In genomic region chr17:81968850-81969812, GRCh38 we compare ENCODE assay signal across 22 cellular contexts. TPM values are rescaled to one million over a fixed set of nuclear protein-coding genes. Genes with fewer than 3 reads are reported as not detected.
DNase-seq lines count a peak whose midpoint lies in the region; ATAC-seq, FAIRE-seq and TF ChIP-seq lines count a peak whose summit lies in the region.
"Had no signal": no experiment of that assay in that cellular context is flagged by ENCODE, and none has a peak within 500 bp of the region (broad histone marks: within the 10 kb centered on the region; RNA-seq: fewer than 3 reads in every experiment).

No MANE protein-coding gene starts in this region.

- peaks cover 10% of the 10 kb centered on the region for H3K27me3 Mint-ChIP-seq in activated CD4-positive, alpha-beta T cell treated with anti-CD3 and anti-CD28 coated beads, Interleukin-2, amount 10 ng/mL, durations not matched to agents 7 days and 5 days
- peaks cover 23% of the 10 kb centered on the region for H3K27me3 Mint-ChIP-seq in neural progenitor cell (ENCODE audit: insufficient read depth, low read depth)

- no peaks in the 10 kb centered on the region for H3K36me3 ChIP-seq in OCI-LY3 (replicated peaks; ENCODE audit: low read depth, low read length)
- no peaks in the 10 kb centered on the region for H3K36me3 ChIP-seq in H1 (ENCODE audit: control insufficient read depth in 2 of 4, insufficient read depth in 4 of 4, low read length in 3 of 4)
- H3K36me3 ChIP-seq in neural progenitor cell = no peaks in the 10 kb centered on the region

- H3K4me3 ChIP-seq in OCI-LY3 (ENCODE audit: low read length) (peak overlapping the region; percentile 80), H1 (ENCODE audit: extremely low read depth in 1 of 4, insufficient read depth in 2 of 4, low read depth in 3 of 4, low read length in 4 of 4) (no peak overlapping the region), neural progenitor cell (no peak overlapping the region)

- DNase-seq in activated CD4-positive, alpha-beta T cell treated with anti-CD3 and anti-CD28 coated beads, Interleukin-2, amount 10 ng/mL, durations not matched to agents 7 days and 5 days = no peak
- DNase-seq in activated CD4-positive, alpha-beta T cell treated with anti-CD3 and anti-CD28 coated beads, Interleukin-2, amount 50 U/mL, for 1 hour = no peak
- DNase-seq in H1 (ENCODE audit: low read depth in 1 of 2, low spot score in 2 of 2) = no peak
- no peak for DNase-seq in neural progenitor cell (ENCODE audit: low spot score)
- DNase-seq: GF-D8, NCI-H1105 treated with DMSO at 0.1 percent for 48 hours, NCI-H187 treated with DMSO at 0.1 percent for 48 hours, NCI-H446 treated with DMSO at 0.1 percent for 48 hours, NCI-H774 had no signal

- H2BK12ac ChIP-seq in H1 (ENCODE audit: low read depth, low read length) = no peak overlapping the region

- no peak overlapping the region for H3K4ac ChIP-seq in H1 (replicated peaks; ENCODE audit: insufficient read length, low read depth, low read length)

- H3K9me3 ChIP-seq in OCI-LY3 (ENCODE audit: insufficient read depth, low read length) (no peaks in the 10 kb centered on the region), H1 (ENCODE audit: insufficient read depth in 2 of 2, low read depth in 1 of 2, low read length in 1 of 2) (peaks cover 3 to 4% of the 10 kb centered on the region in 2 experiments; a peak in 1 of 4 replicates), neural progenitor cell (ENCODE audit: low read depth) (peaks cover 3% of the 10 kb centered on the region)

- H3K14ac ChIP-seq in H1 (ENCODE audit: insufficient read length) = no peak overlapping the region

- no peak overlapping the region for H3K18ac ChIP-seq in H1 (ENCODE audit: extremely low read depth, low read length)

- H3K9me3 Mint-ChIP-seq in activated CD4-positive, alpha-beta T cell treated with anti-CD3 and anti-CD28 coated beads, Interleukin-2, amount 10 ng/mL, durations not matched to agents 7 days and 5 days = peaks cover 5% of the 10 kb centered on the region
- H3K9me3 Mint-ChIP-seq in neural progenitor cell = peaks cover 10% of the 10 kb centered on the region
- H3K9me3 Mint-ChIP-seq: IgD-negative memory B cell had no signal

- no peaks in the 10 kb centered on the region for H3K79me1 ChIP-seq in H1 (ENCODE audit: low read depth, low read length)

- H3K4me1 Mint-ChIP-seq in activated CD4-positive, alpha-beta T cell treated with anti-CD3 and anti-CD28 coated beads, Interleukin-2, amount 10 ng/mL, durations not matched to agents 7 days and 5 days = peaks cover 16% of the 10 kb centered on the region
- H3K4me1 Mint-ChIP-seq in neural progenitor cell = peaks cover 34% of the 10 kb centered on the region

- TF ChIP-seq CTCF in OCI-LY3 (IDR thresholded peaks at IDR 0.05; ENCODE audit: low read depth, low read length) (no peak), H1 (IDR thresholded peaks at IDR 0.05; ENCODE audit: control extremely low read depth in 1 of 3, insufficient read depth in 1 of 3, low read depth in 1 of 3, low read length in 3 of 3) (no peak), neural progenitor cell (IDR thresholded peaks at IDR 0.05) (no peak)

- H3K27me3 ChIP-seq in OCI-LY3 (ENCODE audit: low read depth, low read length) (peaks cover 12% of the 10 kb centered on the region; the same call in 1 of the 2 replicates), H1 (replicated peaks in 1 of 4; ENCODE audit: control insufficient read depth in 3 of 4, extremely low read depth in 1 of 4, insufficient read depth in 3 of 4, low read length in 3 of 4) (peaks cover 0 to 30% (median 25%) of the 10 kb centered on the region in 4 experiments; a peak in 6 of 7 replicates), neural progenitor cell (peaks cover 71% of the 10 kb centered on the region)

- H3K79me2 ChIP-seq in OCI-LY3 (ENCODE audit: low read length) (no peaks in the 10 kb centered on the region), H1 (ENCODE audit: control insufficient read depth in 1 of 2, insufficient read depth in 2 of 2, low read length in 2 of 2) (no peaks in the 10 kb centered on the region), neural progenitor cell (ENCODE audit: low read depth) (no peaks in the 10 kb centered on the region)

- no peak overlapping the region for H3K23ac ChIP-seq in H1 (ENCODE audit: insufficient read length)

- CTCF ChIA-PET in activated CD4-positive, alpha-beta T cell treated with anti-CD3 and anti-CD28 coated beads, Interleukin-2, amount 10 ng/mL, durations not matched to agents 7 days and 5 days (lab: Charles Lee) = interaction anchor here (1.0 to 2.5 kb wide), 3 partner anchors 10 to 69 kb away, joined by 3 to 17 read pairs (median 9); partner anchors contain the start of gene DCXR
- CTCF ChIA-PET in H1 (lab: Charles Lee; ENCODE audit: partially characterized antibody) = interaction anchor here (0.9 to 2.9 kb wide), 4 partner anchors 10 to 51 kb away, joined by 3 to 16 read pairs (median 4); no protein-coding TSS in a partner anchor

- H4K5ac ChIP-seq in H1 (ENCODE audit: insufficient read length, low read depth, low read length) = no peak overlapping the region

- no peaks in the 10 kb centered on the region for H3K23me2 ChIP-seq in H1 (ENCODE audit: low read depth, low read length)

- H3K9ac ChIP-seq in OCI-LY3 (ENCODE audit: low read length) (no peak overlapping the region), H1 (replicated peaks in 1 of 4; ENCODE audit: extremely low read depth in 1 of 4, low read depth in 3 of 4, low read length in 3 of 4) (no peak overlapping the region), neural progenitor cell (no peak overlapping the region)

- peak overlapping the region; percentile 72 for H3K27ac Mint-ChIP-seq in activated CD4-positive, alpha-beta T cell treated with anti-CD3 and anti-CD28 coated beads, Interleukin-2, amount 10 ng/mL, durations not matched to agents 7 days and 5 days
- peak overlapping the region; percentile 29 for H3K27ac Mint-ChIP-seq in neural progenitor cell

- no peak overlapping the region for H2BK20ac ChIP-seq in H1 (ENCODE audit: low read length)

- POLR2A ChIA-PET in activated CD4-positive, alpha-beta T cell treated with anti-CD3 and anti-CD28 coated beads, Interleukin-2, amount 10 ng/mL, durations not matched to agents 7 days and 5 days (lab: Charles Lee) = no interaction called here
- POLR2A ChIA-PET in H1 (lab: Charles Lee; ENCODE audit: partially characterized antibody) = interaction anchor here (0.9 to 4.1 kb wide), 4 partner anchors 10 to 37 kb away, joined by 3 to 19 read pairs (median 6); no protein-coding TSS in a partner anchor

- 90% methylated on average over 12 of the region's 12 CpGs; no CpG with 5 or more reads in 1 of the 2 experiments for WGBS in H1 (ENCODE audit: extremely low coverage in 1 of 2, insufficient coverage in 1 of 2, insufficient read length in 1 of 2, insufficient replicate concordance in 2 of 2, low coverage in 1 of 2, low lambda C conversion rate in 2 of 2, missing lambda C conversion rate in 1 of 2), 2 experiments

- no peak overlapping the region for H4K91ac ChIP-seq in H1 (replicated peaks; ENCODE audit: insufficient read length, low read length)

- peak overlapping the region; percentile 94 for H3K4me2 ChIP-seq in OCI-LY3 (ENCODE audit: low read length)
- H3K4me2 ChIP-seq in H1 (ENCODE audit: insufficient read depth in 1 of 2, low read depth in 2 of 2, low read length in 2 of 2) = no peak overlapping the region
- no peak overlapping the region for H3K4me2 ChIP-seq in neural progenitor cell

- TF ChIP-seq POLR2A in H1 (IDR thresholded peaks at IDR 0.05; ENCODE audit: control extremely low read depth in 1 of 2, low read depth in 2 of 2, low read length in 2 of 2) = no peak

- no peak overlapping the region for H3K4me3 Mint-ChIP-seq in activated CD4-positive, alpha-beta T cell treated with anti-CD3 and anti-CD28 coated beads, Interleukin-2, amount 10 ng/mL, durations not matched to agents 7 days and 5 days
- peak overlapping the region; percentile 18 for H3K4me3 Mint-ChIP-seq in neural progenitor cell

- no peaks in the 10 kb centered on the region for H3K36me3 Mint-ChIP-seq in activated CD4-positive, alpha-beta T cell treated with anti-CD3 and anti-CD28 coated beads, Interleukin-2, amount 10 ng/mL, durations not matched to agents 7 days and 5 days (ENCODE audit: low read depth)
- H3K36me3 Mint-ChIP-seq in neural progenitor cell = no peaks in the 10 kb centered on the region
- H3K36me3 Mint-ChIP-seq: IgD-negative memory B cell had no signal

- H2BK5ac ChIP-seq in H1 (ENCODE audit: low read depth, low read length) = no peak overlapping the region

- H2BK15ac ChIP-seq in H1 (ENCODE audit: low read length) = peak overlapping the region; percentile 96; the same call in 1 of the 2 replicates

- H4K20me1 ChIP-seq in OCI-LY3 (ENCODE audit: insufficient read depth, low read length) (no peaks in the 10 kb centered on the region), H1 (replicated peaks in 1 of 2; ENCODE audit: control insufficient read depth in 1 of 2, insufficient read depth in 2 of 2, low read length in 2 of 2) (peaks cover 0 to 3% of the 10 kb centered on the region in 2 experiments), neural progenitor cell (ENCODE audit: low read depth) (no peaks in the 10 kb centered on the region)

- H3K27ac ChIP-seq in OCI-LY3 (ENCODE audit: low read length) = no peak overlapping the region
- H3K27ac ChIP-seq in H1 (ENCODE audit: low read depth, low read length) = no peak overlapping the region
- no peak overlapping the region for H3K27ac ChIP-seq in neural progenitor cell
- H3K27ac ChIP-seq: 22Rv1 had no signal

- ATAC-seq in GM21515 (IDR thresholded peaks at IDR 0.05; ENCODE audit: unreplicated experiment) (no peak), HG03571 (IDR thresholded peaks at IDR 0.05; ENCODE audit: unreplicated experiment) (no peak), HG02852 (IDR thresholded peaks at IDR 0.05; ENCODE audit: unreplicated experiment) (no peak)
- ATAC-seq: Panc1, Right ventricle myocardium inferior had no signal

- no peak overlapping the region for H4K8ac ChIP-seq in H1 (ENCODE audit: extremely low read depth, insufficient read depth, low read length)

- H2AK5ac ChIP-seq in H1 (ENCODE audit: low read depth, low read length) = no peak overlapping the region; the same call in 1 of the 2 replicates

- H3K4me1 ChIP-seq in OCI-LY3 (ENCODE audit: low read length) (peaks cover 26% of the 10 kb centered on the region), H1 (replicated peaks in 1 of 4; ENCODE audit: control insufficient read depth in 3 of 4, insufficient read depth in 4 of 4, low read length in 3 of 4) (peaks cover 0 to 19% (median 16%) of the 10 kb centered on the region in 4 experiments; a peak in 6 of 7 replicates), neural progenitor cell (peaks cover 22% of the 10 kb centered on the region)

- no peak overlapping the region for H3K56ac ChIP-seq in H1 (replicated peaks; ENCODE audit: insufficient read length, low read depth, low read length)

- H3F3A ChIP-seq in neural progenitor cell (ENCODE audit: low read depth) = peaks cover 19% of the 10 kb centered on the region

- TF ChIP-seq RAD21 in H1 (IDR thresholded peaks at IDR 0.05 in 1 of 2, conservative IDR thresholded peaks at IDR 0.05 in 1 of 2; ENCODE audit: low read depth in 2 of 2, low read length in 2 of 2) = no peak

- H2BK120ac ChIP-seq in H1 (replicated peaks; ENCODE audit: low read depth, low read length) = no peak overlapping the region

- FAIRE-seq in H1 (lab: Jason Lieb, UNC) = no peak
- FAIRE-seq: H54 had no signal

- H2AFZ ChIP-seq in OCI-LY3 (ENCODE audit: low read depth, low read length) (0 out of 2 replicates have a peak overlapping the region, but pooled peaks have one; percentile 86), H1 (ENCODE audit: low read length) (no peak overlapping the region), neural progenitor cell (replicated peaks) (no peak overlapping the region)

- TF ChIP-seq EP300 in H1 (IDR thresholded peaks at IDR 0.05; ENCODE audit: borderline replicate concordance in 1 of 2, low read depth in 2 of 2, low read length in 2 of 2) = no peak

RNA-seq across cellular contexts. Expression of gene NOTUM, which starts 8.1 kb away (rescaled TPM):
- under 1 TPM; 0.23 to 0.55 TPM for total RNA-seq in activated CD4-positive, alpha-beta T cell treated with anti-CD3 and anti-CD28 coated beads, Interleukin-2, amount 10 ng/mL, durations not matched to agents 7 days and 5 days
- total RNA-seq in H1 (2021; fragmentation: NEBNext Ultra II Directional; extraction: Animal tissue kit (Norgen Biotek cat#: 25700)) = 0.76 and 1.1 TPM in 2 replicates
- polyA plus RNA-seq in H1 (2011; rRNA removed) = 0.45 and 1.1 TPM in 2 replicates
- 0.80 TPM for polyA plus RNA-seq in H1 (2011; cell fraction: cytosol; rRNA removed)
- 1.4 TPM for polyA plus RNA-seq in H1 (2011; cell fraction: nucleus; rRNA removed)
- polyA plus RNA-seq in H1 (2012, experiment 1 of 2) = 0.34 to 0.56 TPM (median 0.48 TPM) in 3 of 4 replicates, not detected in the other
- 0.30 TPM for polyA plus RNA-seq in H1 (2012, experiment 2 of 2)
- polyA plus RNA-seq in H1 (2013, experiment 1 of 2) = 0.63 TPM
- polyA plus RNA-seq in H1 (2013, experiment 2 of 2) = 0.46 TPM
- polyA minus RNA-seq in H1 (2011; rRNA and poly(A)+ RNA removed) = 0.25 TPM in 1 of 2 replicates, not detected in the other
- not detected for polyA minus RNA-seq in H1 (2011; cell fraction: cytosol; rRNA and poly(A)+ RNA removed)
- 1.00 TPM for polyA minus RNA-seq in H1 (2011; cell fraction: nucleus; rRNA and poly(A)+ RNA removed)
- total RNA-seq in neural progenitor cell (ENCODE audit: low replicate concordance) = 0.25 TPM in 1 of 2 replicates, not detected in the other
- polyA plus RNA-seq: AG04450, IgD-negative memory B cell had no signal

RNA-seq across cellular contexts. Expression of gene ASPSCR1, which starts 8.3 kb away (rescaled TPM):
- total RNA-seq in activated CD4-positive, alpha-beta T cell treated with anti-CD3 and anti-CD28 coated beads, Interleukin-2, amount 10 ng/mL, durations not matched to agents 7 days and 5 days = 10 to 100 TPM; 34.0 to 37.6 TPM
- total RNA-seq in H1 (2021; fragmentation: NEBNext Ultra II Directional; extraction: Animal tissue kit (Norgen Biotek cat#: 25700)) = 41.8 and 43.7 TPM in 2 replicates
- 33.3 and 54.6 TPM in 2 replicates for polyA plus RNA-seq in H1 (2011; rRNA removed)
- 43.7 TPM for polyA plus RNA-seq in H1 (2011; cell fraction: cytosol; rRNA removed)
- polyA plus RNA-seq in H1 (2011; cell fraction: nucleus; rRNA removed) = 133 TPM
- polyA plus RNA-seq in H1 (2012, experiment 1 of 2) = 24.0 to 39.4 TPM (median 37.1 TPM) in 4 replicates
- polyA plus RNA-seq in H1 (2012, experiment 2 of 2) = 26.0 TPM
- polyA plus RNA-seq in H1 (2013, experiment 1 of 2) = 30.1 TPM
- polyA plus RNA-seq in H1 (2013, experiment 2 of 2) = 24.4 TPM
- 8.9 and 13.5 TPM in 2 replicates for polyA minus RNA-seq in H1 (2011; rRNA and poly(A)+ RNA removed)
- polyA minus RNA-seq in H1 (2011; cell fraction: cytosol; rRNA and poly(A)+ RNA removed) = 40.8 TPM
- polyA minus RNA-seq in H1 (2011; cell fraction: nucleus; rRNA and poly(A)+ RNA removed) = 50.0 TPM
- total RNA-seq in neural progenitor cell (ENCODE audit: low replicate concordance) = 13.1 and 40.9 TPM in 2 replicates

RNA-seq across cellular contexts. Expression of gene MYADML2, which starts 22.1 kb away (rescaled TPM):
- total RNA-seq in activated CD4-positive, alpha-beta T cell treated with anti-CD3 and anti-CD28 coated beads, Interleukin-2, amount 10 ng/mL, durations not matched to agents 7 days and 5 days = not detected
- total RNA-seq in H1 (2021; fragmentation: NEBNext Ultra II Directional; extraction: Animal tissue kit (Norgen Biotek cat#: 25700)) = 0.17 and 0.26 TPM in 2 replicates
- polyA plus RNA-seq in H1 (2011; rRNA removed) = 0.47 TPM in 2 replicates
- polyA plus RNA-seq in H1 (2011; cell fraction: cytosol; rRNA removed) = 0.45 TPM
- polyA plus RNA-seq in H1 (2011; cell fraction: nucleus; rRNA removed) = 0.39 TPM
- 0.34 to 0.50 TPM (median 0.41 TPM) in 3 of 4 replicates, not detected in the other for polyA plus RNA-seq in H1 (2012, experiment 1 of 2)
- polyA plus RNA-seq in H1 (2012, experiment 2 of 2) = 0.26 TPM
- 0.10 TPM for polyA plus RNA-seq in H1 (2013, experiment 1 of 2)
- 0.11 TPM for polyA plus RNA-seq in H1 (2013, experiment 2 of 2)
- polyA minus RNA-seq in H1 (2011; rRNA and poly(A)+ RNA removed) = 0.16 and 0.29 TPM in 2 replicates
- 0.44 TPM for polyA minus RNA-seq in H1 (2011; cell fraction: cytosol; rRNA and poly(A)+ RNA removed)
- polyA minus RNA-seq in H1 (2011; cell fraction: nucleus; rRNA and poly(A)+ RNA removed) = 0.40 TPM
- total RNA-seq in neural progenitor cell (ENCODE audit: low replicate concordance) = 0.11 TPM in 1 of 2 replicates, not detected in the other
- total RNA-seq: HT-29, LHCN-M2 had no signal
- polyA plus RNA-seq: AG04450, BJ, IgD-negative memory B cell had no signal

RNA-seq across cellular contexts. Expression of gene PYCR1, which starts 32.0 kb away (rescaled TPM):
- 10 to 100 TPM; 22.8 to 26.9 TPM for total RNA-seq in activated CD4-positive, alpha-beta T cell treated with anti-CD3 and anti-CD28 coated beads, Interleukin-2, amount 10 ng/mL, durations not matched to agents 7 days and 5 days
- 127 and 145 TPM in 2 replicates for total RNA-seq in H1 (2021; fragmentation: NEBNext Ultra II Directional; extraction: Animal tissue kit (Norgen Biotek cat#: 25700))
- polyA plus RNA-seq in H1 (2011; rRNA removed) = 213 and 284 TPM in 2 replicates
- polyA plus RNA-seq in H1 (2011; cell fraction: cytosol; rRNA removed) = 241 TPM
- polyA plus RNA-seq in H1 (2011; cell fraction: nucleus; rRNA removed) = 213 TPM
- 105 to 176 TPM (median 162 TPM) in 4 replicates for polyA plus RNA-seq in H1 (2012, experiment 1 of 2)
- 176 TPM for polyA plus RNA-seq in H1 (2012, experiment 2 of 2)
- polyA plus RNA-seq in H1 (2013, experiment 1 of 2) = 94.5 TPM
- polyA plus RNA-seq in H1 (2013, experiment 2 of 2) = 95.9 TPM
- polyA minus RNA-seq in H1 (2011; rRNA and poly(A)+ RNA removed) = 144 and 159 TPM in 2 replicates
- 72.7 TPM for polyA minus RNA-seq in H1 (2011; cell fraction: cytosol; rRNA and poly(A)+ RNA removed)
- 51.5 TPM for polyA minus RNA-seq in H1 (2011; cell fraction: nucleus; rRNA and poly(A)+ RNA removed)
- total RNA-seq in neural progenitor cell (ENCODE audit: low replicate concordance) = 32.6 and 72.2 TPM in 2 replicates

RNA-seq across cellular contexts. Expression of gene MAFG, which starts 41.6 kb away (rescaled TPM):
- total RNA-seq in activated CD4-positive, alpha-beta T cell treated with anti-CD3 and anti-CD28 coated beads, Interleukin-2, amount 10 ng/mL, durations not matched to agents 7 days and 5 days = 10 to 100 TPM; 15.8 to 20.2 TPM
- total RNA-seq in H1 (2021; fragmentation: NEBNext Ultra II Directional; extraction: Animal tissue kit (Norgen Biotek cat#: 25700)) = 26.9 and 27.7 TPM in 2 replicates
- polyA plus RNA-seq in H1 (2011; rRNA removed) = 25.5 and 36.9 TPM in 2 replicates
- polyA plus RNA-seq in H1 (2011; cell fraction: cytosol; rRNA removed) = 22.0 TPM
- polyA plus RNA-seq in H1 (2011; cell fraction: nucleus; rRNA removed) = 71.6 TPM
- 25.0 to 30.3 TPM (median 27.4 TPM) in 4 replicates for polyA plus RNA-seq in H1 (2012, experiment 1 of 2)
- polyA plus RNA-seq in H1 (2012, experiment 2 of 2) = 24.6 TPM
- 26.0 TPM for polyA plus RNA-seq in H1 (2013, experiment 1 of 2)
- polyA plus RNA-seq in H1 (2013, experiment 2 of 2) = 25.6 TPM
- 13.0 and 13.1 TPM in 2 replicates for polyA minus RNA-seq in H1 (2011; rRNA and poly(A)+ RNA removed)
- 7.5 TPM for polyA minus RNA-seq in H1 (2011; cell fraction: cytosol; rRNA and poly(A)+ RNA removed)
- 13.1 TPM for polyA minus RNA-seq in H1 (2011; cell fraction: nucleus; rRNA and poly(A)+ RNA removed)
- 8.1 and 12.9 TPM in 2 replicates for total RNA-seq in neural progenitor cell (ENCODE audit: low replicate concordance)
